17 cellular contexts compared by ENCODE assay signal in genomic region chr21:40620386-40621145, GRCh38.
"Had no signal": no experiment of that assay in that cellular context is flagged by ENCODE, and none has a peak within 500 bp of the region (broad histone marks: within the 10 kb centered on the region; RNA-seq: fewer than 3 reads in every experiment).

No MANE protein-coding gene starts in this region.

- H3K27me3 ChIP-seq: gastroesophageal sphincter, neural progenitor cell, ovary, right atrium auricular region had no signal

- H3K27ac Mint-ChIP-seq: immature natural killer cell; memory B cell; mesothelial cell of epicardium; natural killer cell treated with Interleukin-12 subunit alpha and Interleukin-12 subunit beta and Interleukin-15 and Interleukin-18, amount 100 ng/mL, for 72 hours; neural progenitor cell had no signal

- H3K4me3 Mint-ChIP-seq: immature natural killer cell; memory B cell; mesothelial cell of epicardium; natural killer cell treated with Interleukin-12 subunit alpha and Interleukin-12 subunit beta and Interleukin-15 and Interleukin-18, amount 100 ng/mL, for 72 hours; neural progenitor cell had no signal

- H3K4me1 Mint-ChIP-seq: immature natural killer cell, memory B cell had no signal

- DNase-seq: effector memory CD4-positive, alpha-beta T cell; immature natural killer cell; left cardiac atrium; left ventricle myocardium inferior; lower lobe of right lung; nucleus accumbens; ovary; small intestine; stimulated activated CD4-positive, alpha-beta T cell treated with anti-CD3 and anti-CD28 coated beads, Interleukin-12 subunit alpha, Interleukin-12 subunit beta, amount 100 ng/mL, for 4 hours; stimulated activated naive CD4-positive, alpha-beta T cell treated with Interleukin-2 at 50 U/mL for 16 hours had no signal

- H3K27me3 Mint-ChIP-seq: memory B cell; natural killer cell treated with Interleukin-12 subunit alpha and Interleukin-12 subunit beta and Interleukin-15 and Interleukin-18, amount 100 ng/mL, for 72 hours had no signal

- H3K36me3 Mint-ChIP-seq: immature natural killer cell; memory B cell; mesothelial cell of epicardium; natural killer cell treated with Interleukin-12 subunit alpha and Interleukin-12 subunit beta and Interleukin-15 and Interleukin-18, amount 100 ng/mL, for 72 hours; neural progenitor cell had no signal

- H3K4me1 ChIP-seq: gastroesophageal sphincter, left ventricle myocardium inferior, lower lobe of right lung, right atrium auricular region had no signal

- H3K9me3 Mint-ChIP-seq: mesothelial cell of epicardium had no signal

- ATAC-seq: esophagus mucosa; gastroesophageal sphincter; left cardiac atrium; lower lobe of right lung; natural killer cell treated with Interleukin-12 subunit alpha and Interleukin-12 subunit beta and Interleukin-15 and Interleukin-18, amount 100 ng/mL, for 72 hours had no signal

- H3K27ac ChIP-seq: gastroesophageal sphincter, left ventricle myocardium inferior, lower lobe of right lung, neural progenitor cell, ovary, right atrium auricular region had no signal
